Comparison of ENCODE assay signal across 8 cellular contexts in the genomic region with DNA sequence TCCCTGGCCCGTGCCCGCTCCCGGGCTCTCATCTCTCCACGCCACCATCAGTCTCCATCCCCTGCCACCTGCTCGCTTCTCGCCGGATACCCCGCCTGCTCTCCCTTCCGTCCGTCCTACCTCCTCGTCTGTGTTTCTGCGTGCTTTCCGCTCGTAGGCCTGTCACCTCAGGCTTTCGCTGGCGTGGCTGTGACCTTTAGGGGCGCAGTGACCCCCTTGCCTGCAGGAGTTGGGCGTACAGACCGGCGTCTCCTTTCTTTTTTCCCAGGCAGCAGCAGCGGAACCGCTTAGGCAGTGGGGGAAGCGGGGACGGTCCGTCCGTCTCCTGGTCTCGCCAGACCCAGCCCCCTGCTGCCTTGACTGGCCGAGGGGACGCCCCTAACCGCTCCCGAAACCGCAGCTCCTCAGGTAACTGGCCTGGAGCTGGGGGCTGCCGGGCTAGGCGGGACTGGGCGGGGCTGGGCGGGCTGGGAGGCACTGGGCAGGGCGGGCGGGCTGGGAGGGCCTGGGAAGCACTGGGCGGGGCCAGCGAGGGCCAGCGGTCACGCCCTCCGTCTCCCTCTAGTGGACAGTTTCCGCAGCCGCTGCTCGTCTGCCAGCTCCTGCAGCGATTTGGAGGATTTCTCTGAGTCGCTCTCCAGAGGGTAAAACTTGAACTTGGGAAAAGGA. TPM values are rescaled to one million over a fixed set of nuclear protein-coding genes. Genes with fewer than 3 reads are reported as not detected.
A peak's percentile ranks its signal among the peaks of the same experiment; 100 is the strongest.
DNase-seq lines count a peak whose midpoint lies in the region; ATAC-seq, FAIRE-seq and TF ChIP-seq lines count a peak whose summit lies in the region.

No MANE protein-coding gene starts in this region.

- peak overlapping the region; percentile 62 for H3K27ac Mint-ChIP-seq in T-helper 1 cell treated with Interleukin-12 subunit alpha and Interleukin-12 subunit beta and Interleukin-4 antibody, amounts not matched to agents 30 μg/mL and 1 μg/mL, for 36 hours

- H3K4me3 ChIP-seq in NB4 (ENCODE audit: low read depth, low read length) (no peak overlapping the region), right atrium auricular region (peak overlapping the region; percentile 42 to 79)

- H3K27ac ChIP-seq in right atrium auricular region: no peak overlapping the region

- FAIRE-seq in urothelium cell line (lab: Jason Lieb, UNC): no peak

- peak; percentile 88 for TF ChIP-seq CTCF in NB4 (IDR thresholded peaks at IDR 0.05; ENCODE audit: low read depth, low read length)
- TF ChIP-seq CTCF in right atrium auricular region (IDR thresholded peaks at IDR 0.05): peak; percentile 93

- no peaks in the 10 kb centered on the region for H3K36me3 ChIP-seq in right atrium auricular region

- H3K4me3 Mint-ChIP-seq in T-helper 1 cell treated with Interleukin-12 subunit alpha and Interleukin-12 subunit beta and Interleukin-4 antibody, amounts not matched to agents 30 μg/mL and 1 μg/mL, for 36 hours: peak overlapping the region; percentile 86

- DNase-seq in AG08395 (ENCODE audit: low spot score): peak; percentile 92
- peak; percentile 79 for DNase-seq in NB4 (ENCODE audit: low read depth)
- DNase-seq in amniotic epithelial cell (ENCODE audit: low read depth): peak; percentile 54
- DNase-seq in right atrium auricular region (ENCODE audit: low spot score): peak; percentile 67
- peak; percentile 64 for DNase-seq in putamen (ENCODE audit: low spot score)
- peak; percentile 88 for DNase-seq in urothelium cell line (ENCODE audit: low spot score)

- peak; percentile 62 for ATAC-seq in GM19397 (IDR thresholded peaks at IDR 0.05; ENCODE audit: unreplicated experiment)

- no peaks in the 10 kb centered on the region for H3K9me3 ChIP-seq in right atrium auricular region

- no peaks in the 10 kb centered on the region for H3K9me3 Mint-ChIP-seq in T-helper 1 cell treated with Interleukin-12 subunit alpha and Interleukin-12 subunit beta and Interleukin-4 antibody, amounts not matched to agents 30 μg/mL and 1 μg/mL, for 36 hours

- peaks cover 0 to 25% of the 10 kb centered on the region in 2 donors for H3K4me1 ChIP-seq in right atrium auricular region

- H3K27me3 Mint-ChIP-seq in T-helper 1 cell treated with Interleukin-12 subunit alpha and Interleukin-12 subunit beta and Interleukin-4 antibody, amounts not matched to agents 30 μg/mL and 1 μg/mL, for 36 hours (ENCODE audit: low read depth): peaks cover 12% of the 10 kb centered on the region

- H3K36me3 Mint-ChIP-seq in T-helper 1 cell treated with Interleukin-12 subunit alpha and Interleukin-12 subunit beta and Interleukin-4 antibody, amounts not matched to agents 30 μg/mL and 1 μg/mL, for 36 hours (ENCODE audit: low read depth): peaks cover 5% of the 10 kb centered on the region

- no peak for TF ChIP-seq POLR2A in NB4 (IDR thresholded peaks at IDR 0.05; ENCODE audit: extremely low read depth, insufficient read length)

- H3K27me3 ChIP-seq in right atrium auricular region: peaks cover 3 to 4% of the 10 kb centered on the region in 2 donors

- H3K4me1 Mint-ChIP-seq in T-helper 1 cell treated with Interleukin-12 subunit alpha and Interleukin-12 subunit beta and Interleukin-4 antibody, amounts not matched to agents 30 μg/mL and 1 μg/mL, for 36 hours (ENCODE audit: low read depth): peaks cover 13% of the 10 kb centered on the region

RNA-seq across cellular contexts. Expression of a gene that starts 6.3 kb away (rescaled TPM):
- total RNA-seq in right atrium auricular region: not detected

RNA-seq across cellular contexts. Expression of a gene that starts 21.3 kb away (rescaled TPM):
- 1 to 10 TPM; 5.3 to 7.8 TPM for total RNA-seq in right atrium auricular region

RNA-seq across cellular contexts. Expression of a gene that starts 24.2 kb away (rescaled TPM):
- not detected for total RNA-seq in right atrium auricular region

RNA-seq across cellular contexts. Expression of a gene that starts 42.9 kb away (rescaled TPM):
- total RNA-seq in right atrium auricular region: 1 to 10 TPM; 1.5 to 3.9 TPM
